In genomic region chr10:12974123-12974844, GRCh38 we compare ENCODE assay signal across 16 cellular contexts. TPM values are rescaled to one million over a fixed set of nuclear protein-coding genes. Genes with fewer than 3 reads are reported as not detected.
DNase-seq lines count a peak whose midpoint lies in the region; ATAC-seq and TF ChIP-seq lines count a peak whose summit lies in the region.
"Had no signal": no experiment of that assay in that cellular context is flagged by ENCODE, and none has a peak within 500 bp of the region (broad histone marks: within the 10 kb centered on the region; RNA-seq: fewer than 3 reads in every experiment).

No MANE protein-coding gene starts in this region.

- no peak overlapping the region for H2AFZ ChIP-seq in mesenchymal stem cell (ENCODE audit: low read depth, low read length)
- H2AFZ ChIP-seq: GM23338 had no signal

- H3K27ac ChIP-seq in mesenchymal stem cell (ENCODE audit: low read length, poor library complexity, severe bottlenecking), result no peak overlapping the region
- no peak overlapping the region for H3K27ac ChIP-seq in ovary
- H3K27ac ChIP-seq: 22Rv1, A549, C4-2B, HL-60 had no signal

- H4K8ac ChIP-seq in mesenchymal stem cell (ENCODE audit: low read length), result peak overlapping the region; percentile 82

- no peak overlapping the region for H3K4me3 ChIP-seq in mesenchymal stem cell (ENCODE audit: insufficient read depth in 1 of 2, low read depth in 1 of 2, low read length in 2 of 2)
- H3K4me3 ChIP-seq in ovary, result no peak overlapping the region
- H3K4me3 ChIP-seq: A549, GM23338 had no signal

- H3K9ac ChIP-seq in mesenchymal stem cell (ENCODE audit: low read length), result no peak overlapping the region

- peak overlapping the region in 1 of 2 experiments; percentile 8 for H3K4ac ChIP-seq in mesenchymal stem cell (ENCODE audit: low read depth in 1 of 2, low read length in 2 of 2)

- intact Hi-C loops in ovary (cut with DNase I), result no loop called here

- H3K36me3 Mint-ChIP-seq in stimulated activated naive CD8-positive, alpha-beta T cell treated with anti-CD3 and anti-CD28 coated beads, Interleukin-15, Interleukin-2, amounts not matched to agents 100 ng/mL and 50 ng/mL, for 24 hours (ENCODE audit: low read depth), result no peaks in the 10 kb centered on the region

- peak overlapping the region; percentile 42 to 94 for H2BK12ac ChIP-seq in mesenchymal stem cell (ENCODE audit: low read length in 2 of 2)

- H3K18ac ChIP-seq in mesenchymal stem cell (ENCODE audit: low read depth in 1 of 2, low read length in 2 of 2), result no peak overlapping the region

- no peak overlapping the region for H3K4me2 ChIP-seq in mesenchymal stem cell (ENCODE audit: low read length, poor library complexity, severe bottlenecking)
- H3K4me2 ChIP-seq: A549, GM23338 had no signal

- no peak overlapping the region for H3K4me3 Mint-ChIP-seq in stimulated activated naive CD8-positive, alpha-beta T cell treated with anti-CD3 and anti-CD28 coated beads, Interleukin-15, amount 100 ng/mL, for 72 hours
- H3K4me3 Mint-ChIP-seq in stimulated activated naive CD8-positive, alpha-beta T cell treated with anti-CD3 and anti-CD28 coated beads, Interleukin-15, Interleukin-2, amounts not matched to agents 100 ng/mL and 50 ng/mL, for 24 hours, result no peak overlapping the region
- H3K4me3 Mint-ChIP-seq: CD4-positive, alpha-beta T cell; GM23338 had no signal

- H3K27me3 Mint-ChIP-seq in stimulated activated naive CD8-positive, alpha-beta T cell treated with anti-CD3 and anti-CD28 coated beads, Interleukin-15, amount 100 ng/mL, for 72 hours, result peaks cover 33% of the 10 kb centered on the region
- H3K27me3 Mint-ChIP-seq in stimulated activated naive CD8-positive, alpha-beta T cell treated with anti-CD3 and anti-CD28 coated beads, Interleukin-15, Interleukin-2, amounts not matched to agents 100 ng/mL and 50 ng/mL, for 24 hours, result peaks cover 15% of the 10 kb centered on the region

- H2BK5ac ChIP-seq in mesenchymal stem cell (ENCODE audit: low read depth, low read length, poor library complexity, severe bottlenecking), result no peak overlapping the region

- H3K9me3 Mint-ChIP-seq in stimulated activated naive CD8-positive, alpha-beta T cell treated with anti-CD3 and anti-CD28 coated beads, Interleukin-15, amount 100 ng/mL, for 72 hours, result peaks cover 0 to under 1% of the 10 kb centered on the region in 2 donors
- no peaks in the 10 kb centered on the region for H3K9me3 Mint-ChIP-seq in stimulated activated naive CD8-positive, alpha-beta T cell treated with anti-CD3 and anti-CD28 coated beads, Interleukin-15, Interleukin-2, amounts not matched to agents 100 ng/mL and 50 ng/mL, for 24 hours
- H3K9me3 Mint-ChIP-seq: CD4-positive, alpha-beta T cell; GM23338 had no signal

- H3K27me3 ChIP-seq in mesenchymal stem cell (ENCODE audit: control insufficient read depth in 1 of 2, insufficient read depth in 1 of 2, low read length in 2 of 2) (peaks cover 14 to 38% of the 10 kb centered on the region in 2 experiments), ovary (no peaks in the 10 kb centered on the region)

- H3K4me1 ChIP-seq in mesenchymal stem cell (ENCODE audit: control insufficient read depth, insufficient read depth, low read depth, low read length) (no peaks in the 10 kb centered on the region), ovary (ENCODE audit: insufficient read depth) (peaks cover 12% of the 10 kb centered on the region)
- H3K4me1 ChIP-seq: A549 had no signal

- H3K36me3 ChIP-seq in mesenchymal stem cell (ENCODE audit: control insufficient read depth in 1 of 2, insufficient read depth in 2 of 2, low read depth in 1 of 2, low read length in 2 of 2) (no peaks in the 10 kb centered on the region), ovary (no peaks in the 10 kb centered on the region)

- peaks cover 6% of the 10 kb centered on the region for H3K4me1 Mint-ChIP-seq in stimulated activated naive CD8-positive, alpha-beta T cell treated with anti-CD3 and anti-CD28 coated beads, Interleukin-15, amount 100 ng/mL, for 72 hours
- peaks cover 4% of the 10 kb centered on the region for H3K4me1 Mint-ChIP-seq in stimulated activated naive CD8-positive, alpha-beta T cell treated with anti-CD3 and anti-CD28 coated beads, Interleukin-15, Interleukin-2, amounts not matched to agents 100 ng/mL and 50 ng/mL, for 24 hours (ENCODE audit: low read depth)
- H3K4me1 Mint-ChIP-seq: GM23338 had no signal

- H3K79me1 ChIP-seq in mesenchymal stem cell (replicated peaks; ENCODE audit: low read length, poor library complexity, severe bottlenecking), result no peaks in the 10 kb centered on the region

- no peak overlapping the region for H3K14ac ChIP-seq in mesenchymal stem cell (ENCODE audit: low read length in 2 of 2)

- no peak for TF ChIP-seq CTCF in ovary (IDR thresholded peaks at IDR 0.05)

- WGBS in mesenchymal stem cell, result 88% methylated on average over 14 of the region's 14 CpGs
- 89 to 92% (median 92%) methylated on average over 14 of the region's 14 CpGs for WGBS in ovary, 3 donors

- no peak overlapping the region for H2BK120ac ChIP-seq in mesenchymal stem cell (ENCODE audit: low read depth, low read length)

- H2AK5ac ChIP-seq in mesenchymal stem cell (ENCODE audit: low read length, severe bottlenecking), result no peak overlapping the region

- H3K9me3 ChIP-seq in mesenchymal stem cell (ENCODE audit: control insufficient read depth, low read length), result no peaks in the 10 kb centered on the region
- H3K9me3 ChIP-seq in ovary, result no peaks in the 10 kb centered on the region
- H3K9me3 ChIP-seq: A549, Caco-2 had no signal

- TF ChIP-seq POLR2A in ovary (IDR thresholded peaks at IDR 0.05), result no peak

- no peak overlapping the region for H3K23ac ChIP-seq in mesenchymal stem cell (ENCODE audit: low read length in 2 of 2)

- no peak overlapping the region for H3K27ac Mint-ChIP-seq in stimulated activated naive CD8-positive, alpha-beta T cell treated with anti-CD3 and anti-CD28 coated beads, Interleukin-15, amount 100 ng/mL, for 72 hours
- peak overlapping the region; percentile 18 for H3K27ac Mint-ChIP-seq in stimulated activated naive CD8-positive, alpha-beta T cell treated with anti-CD3 and anti-CD28 coated beads, Interleukin-15, Interleukin-2, amounts not matched to agents 100 ng/mL and 50 ng/mL, for 24 hours
- H3K27ac Mint-ChIP-seq: CD4-positive, alpha-beta T cell; GM23338 had no signal

- H2BK15ac ChIP-seq in mesenchymal stem cell (ENCODE audit: low read depth, poor library complexity, severe bottlenecking), result no peak overlapping the region

- DNase-seq in stimulated activated naive CD8-positive, alpha-beta T cell treated with anti-CD3 and anti-CD28 coated beads, Interleukin-15, Interleukin-2, amounts not matched to agents 100 U/mL and 50 U/mL, for 24 hours, result no peak
- DNase-seq in stimulated activated naive CD8-positive, alpha-beta T cell treated with anti-CD3 and anti-CD28 coated beads, Interleukin-15, amount 100 ng/mL, for 72 hours, result no peak
- DNase-seq in mesenchymal stem cell, result no peak
- DNase-seq in activated CD8-positive, alpha-beta memory T cell treated with anti-CD3 and anti-CD28 coated beads, Interleukin-2, amount 50 U/mL, for 48 hours, result no peak
- DNase-seq in NCI-H2029 treated with DMSO at 0.1 percent for 48 hours (lab: John Stamatoyannopoulos, UW), result no peak
- DNase-seq in ovary, result no peak
- DNase-seq: AML-193; CD4-positive, alpha-beta T cell; HCEC 1CT had no signal

- ATAC-seq in stimulated activated naive CD8-positive, alpha-beta T cell treated with anti-CD3 and anti-CD28 coated beads, Interleukin-15, Interleukin-2, amounts not matched to agents 100 U/mL and 50 U/mL, for 24 hours, result peak; percentile 14
- no peak for ATAC-seq in stimulated activated naive CD8-positive, alpha-beta T cell treated with anti-CD3 and anti-CD28 coated beads, Interleukin-15, amount 100 ng/mL, for 72 hours

- H4K91ac ChIP-seq in mesenchymal stem cell (ENCODE audit: low read length), result peak overlapping the region; percentile 61

- no peak for TF ChIP-seq EP300 in ovary (IDR thresholded peaks at IDR 0.05)

RNA-seq across cellular contexts. Expression of gene CCDC3, which starts 27.2 kb away (rescaled TPM):
- 138 TPM for polyA plus RNA-seq in mesenchymal stem cell (2013, experiment 1 of 2)
- polyA plus RNA-seq in mesenchymal stem cell (2013, experiment 2 of 2), result 139 TPM
- 100 to 1,000 TPM in 2 of 7 donors, 10 to 100 TPM in 5; 14.3 to 173 (median 32.7) TPM for total RNA-seq in ovary
- 100 to 1,000 TPM in 1 of 2 donors, 10 to 100 TPM in 1; 74.7 to 190 TPM for polyA plus RNA-seq in ovary
